In the genomic region with DNA sequence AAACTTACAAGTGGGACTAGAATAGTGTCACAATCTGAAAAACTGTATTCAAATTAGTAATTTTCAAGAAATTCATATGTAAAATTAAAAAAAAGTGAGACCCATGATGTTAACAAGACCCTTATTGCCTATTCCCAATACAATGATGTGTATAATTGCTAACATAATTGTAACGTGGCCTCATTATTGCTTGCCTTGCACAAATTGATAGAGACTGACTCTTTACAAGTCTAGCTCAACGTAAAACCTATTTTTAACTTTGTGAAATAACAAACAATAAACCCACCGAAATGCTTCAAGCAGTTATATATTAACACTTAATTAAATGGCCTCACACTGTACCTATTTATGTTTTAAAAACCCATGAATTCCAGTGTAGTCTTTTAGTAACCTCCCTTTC, we compare ENCODE assay signal across 17 cellular contexts.
DNase-seq lines count a peak whose midpoint lies in the region; ATAC-seq, FAIRE-seq and TF ChIP-seq lines count a peak whose summit lies in the region.
"Had no signal": no experiment of that assay in that cellular context is flagged by ENCODE, and none has a peak within 500 bp of the region (broad histone marks: within the 10 kb centered on the region; RNA-seq: fewer than 3 reads in every experiment).

No MANE protein-coding gene starts in this region.

- H2AK9ac ChIP-seq in IMR-90 (replicated peaks; ENCODE audit: low read depth, low read length, poor library complexity): no peak overlapping the region

- no peak overlapping the region for H3K4ac ChIP-seq in IMR-90 (ENCODE audit: low read depth, low read length)

- DNase-seq in A549 (ENCODE audit: low read depth in 1 of 2, low spot score in 1 of 2) (no peak), IMR-90 (no peak), GM19239 (ENCODE audit: insufficient read length, low spot score) (no peak)
- DNase-seq in stimulated activated CD8-positive, alpha-beta memory T cell treated with anti-CD3 and anti-CD28 coated beads, Interleukin-4, amount 100 ng/mL, for 48 hours: no peak
- DNase-seq: 8988T; AML-193; Caco-2; Calu3; CD4-positive, alpha-beta T cell; CD8-positive, alpha-beta T cell; DMS79 treated with DMSO at 0.1 percent for 48 hours; GF-D8 had no signal

- H4K20me1 ChIP-seq in IMR-90 (ENCODE audit: insufficient read depth, low read length): no peaks in the 10 kb centered on the region

- H2AK5ac ChIP-seq in IMR-90 (ENCODE audit: low read depth, low read length): no peak overlapping the region

- no peak overlapping the region for H4K91ac ChIP-seq in IMR-90 (ENCODE audit: insufficient read depth, low read depth, low read length)

- no peak overlapping the region for H3K56ac ChIP-seq in IMR-90 (ENCODE audit: extremely low read depth, insufficient read depth, low read length)

- CTCF ChIA-PET in A549 (lab: Yijun Ruan, JAX): no interaction called here
- CTCF ChIA-PET in IMR-90 (lab: Yijun Ruan, JAX): no interaction called here

- no peak for TF ChIP-seq POLR2A in A549 (IDR thresholded peaks at IDR 0.05; ENCODE audit: low read length)
- no peak for TF ChIP-seq POLR2A in IMR-90 (IDR thresholded peaks at IDR 0.05; ENCODE audit: low read depth, low read length)

- H3K23ac ChIP-seq in IMR-90 (ENCODE audit: low read depth, low read length): no peak overlapping the region

- H4K5ac ChIP-seq in IMR-90 (ENCODE audit: low read depth, low read length): no peak overlapping the region

- H3K9me3 ChIP-seq in A549 (no peaks in the 10 kb centered on the region), IMR-90 (ENCODE audit: control insufficient read depth, insufficient read depth, low read length) (peaks cover 2% of the 10 kb centered on the region; the same call in 1 of the 2 replicates)
- H3K9me3 ChIP-seq: Caco-2 had no signal

- no peaks in the 10 kb centered on the region for H3K79me1 ChIP-seq in IMR-90 (ENCODE audit: low read depth in 1 of 2, low read length in 2 of 2)

- H3K9ac ChIP-seq in IMR-90 (ENCODE audit: low read depth, low read length): no peak overlapping the region
- H3K9ac ChIP-seq: BLaER1 treated with 17β-estradiol and CSF1 and Interleukin-3, amounts not matched to agents 10 nM and 100 nM had no signal

- H3K9me1 ChIP-seq in IMR-90 (ENCODE audit: insufficient read depth, low read length): no peaks in the 10 kb centered on the region

- in situ Hi-C loops in IMR-90 (cut with MboI; ENCODE audit: low sequenced_read_pairs): no loop called here

- no peak overlapping the region for H2BK5ac ChIP-seq in IMR-90 (ENCODE audit: low read depth, low read length, poor library complexity, severe bottlenecking)

- POLR2A ChIA-PET in A549 (lab: Yijun Ruan, JAX): no interaction called here
- POLR2A ChIA-PET in IMR-90 (lab: Charles Lee; ENCODE audit: unreplicated experiment): no interaction called here

- no peak overlapping the region for H3K14ac ChIP-seq in IMR-90 (replicated peaks; ENCODE audit: low read depth, low read length)

- H2BK15ac ChIP-seq in IMR-90 (ENCODE audit: low read depth, low read length): no peak overlapping the region

- H2BK20ac ChIP-seq in IMR-90 (ENCODE audit: low read depth, low read length): no peak overlapping the region

- H2BK120ac ChIP-seq in IMR-90 (ENCODE audit: low read depth, low read length): no peak overlapping the region

- TF ChIP-seq RAD21 in A549 (conservative IDR thresholded peaks at IDR 0.05 in 1 of 2, IDR thresholded peaks at IDR 0.05 in 1 of 2): no peak
- TF ChIP-seq RAD21 in IMR-90 (IDR thresholded peaks at IDR 0.05; ENCODE audit: low read length): no peak

- no peak for ATAC-seq in A549
- no peak for ATAC-seq in IMR-90 (ENCODE audit: low read depth)
- ATAC-seq: CD8-positive, alpha-beta T cell had no signal

- no TSS peak for BruUV-seq in IMR-90 (replicated peaks; lab: Mats Ljungman, UMichigan)

- no peak overlapping the region for H4K8ac ChIP-seq in IMR-90 (ENCODE audit: low read depth in 2 of 2, low read length in 2 of 2)

- 26% methylated on average over 3 of the region's 3 CpGs for WGBS in A549 (ENCODE audit: missing lambda C conversion rate)
- no CpG with 5 or more reads among the region's 3 CpGs for WGBS in IMR-90 (ENCODE audit: extremely low coverage in 2 of 2, insufficient read length in 1 of 2), 2 experiments

- intact Hi-C loops in IMR-90 (cut with micrococcal nuclease): no loop called here

- H3K4me2 ChIP-seq in A549: no peak overlapping the region
- no peak overlapping the region for H3K4me2 ChIP-seq in IMR-90 (ENCODE audit: low read depth, low read length)
- H3K4me2 ChIP-seq: BLaER1 treated with 17β-estradiol and CSF1 and Interleukin-3, amounts not matched to agents 10 nM and 100 nM had no signal

- H3K27ac ChIP-seq in A549: no peak overlapping the region
- no peak overlapping the region for H3K27ac ChIP-seq in IMR-90 (ENCODE audit: insufficient read depth, low read length)
- H3K27ac ChIP-seq: BLaER1 treated with 17β-estradiol and CSF1 and Interleukin-3, amounts not matched to agents 10 nM and 100 nM; C4-2B had no signal

- no peaks in the 10 kb centered on the region for H3K27me3 ChIP-seq in IMR-90 (ENCODE audit: control insufficient read depth, insufficient read depth, low read length)

- no peak for TF ChIP-seq EP300 in A549 (IDR thresholded peaks at IDR 0.05)

- dilution Hi-C loops in IMR-90 (cut with HindIII; ENCODE audit: low sequenced_read_pairs, unreplicated experiment): no loop called here

- H3K4me1 ChIP-seq in A549: no peaks in the 10 kb centered on the region
- no peaks in the 10 kb centered on the region for H3K4me1 ChIP-seq in IMR-90 (ENCODE audit: control insufficient read depth, insufficient read depth, low read length)
- H3K4me1 ChIP-seq: BLaER1 treated with 17β-estradiol and CSF1 and Interleukin-3, amounts not matched to agents 10 nM and 100 nM; Caco-2 had no signal

- FAIRE-seq in A549 (lab: Jason Lieb, UNC) (peak; percentile 85), islet of Langerhans (lab: Jason Lieb, UNC) (peak; percentile 17), GM19239 (lab: Jason Lieb, UNC) (no peak)
- FAIRE-seq: D721Med, GM12891 had no signal

- H2AFZ ChIP-seq in IMR-90 (replicated peaks; ENCODE audit: low read length, poor library complexity): no peak overlapping the region

- no peaks in the 10 kb centered on the region for H3K36me3 ChIP-seq in IMR-90 (ENCODE audit: control insufficient read depth, insufficient read depth, low read length)
- H3K36me3 ChIP-seq: BLaER1 treated with 17β-estradiol and CSF1 and Interleukin-3, amounts not matched to agents 10 nM and 100 nM had no signal

- TF ChIP-seq CTCF in A549 (IDR thresholded peaks at IDR 0.05) (no peak), IMR-90 (conservative IDR thresholded peaks at IDR 0.05; ENCODE audit: low read depth, low read length) (no peak)

- H3K18ac ChIP-seq in IMR-90 (ENCODE audit: low read depth, low read length): no peak overlapping the region

- H3K4me3 ChIP-seq in A549 (no peak overlapping the region), IMR-90 (ENCODE audit: insufficient read depth, low read depth, low read length) (no peak overlapping the region)
- H3K4me3 ChIP-seq: BLaER1 treated with 17β-estradiol and CSF1 and Interleukin-3, amounts not matched to agents 10 nM and 100 nM had no signal

TF ChIP-seq in A549, 52 proteins besides CTCF, POLR2A, EP300 and RAD21:
- no peak for TF ChIP-seq POLR2AphosphoS2 (conservative IDR thresholded peaks at IDR 0.05; ENCODE audit: low read length)
- TF ChIP-seq MAFK (IDR thresholded peaks at IDR 0.05; ENCODE audit: partially characterized antibody): peak; percentile 61

TF ChIP-seq in IMR-90, 13 proteins besides CTCF, POLR2A, EP300 and RAD21:
- TF ChIP-seq RFX5 (IDR thresholded peaks at IDR 0.05; ENCODE audit: low read depth, low read length) (no peak), MAFK (IDR thresholded peaks at IDR 0.05; ENCODE audit: low read depth, low read length) (peak; percentile 77)
